ENCODE assay signal across 30 cellular contexts in the genomic region with DNA sequence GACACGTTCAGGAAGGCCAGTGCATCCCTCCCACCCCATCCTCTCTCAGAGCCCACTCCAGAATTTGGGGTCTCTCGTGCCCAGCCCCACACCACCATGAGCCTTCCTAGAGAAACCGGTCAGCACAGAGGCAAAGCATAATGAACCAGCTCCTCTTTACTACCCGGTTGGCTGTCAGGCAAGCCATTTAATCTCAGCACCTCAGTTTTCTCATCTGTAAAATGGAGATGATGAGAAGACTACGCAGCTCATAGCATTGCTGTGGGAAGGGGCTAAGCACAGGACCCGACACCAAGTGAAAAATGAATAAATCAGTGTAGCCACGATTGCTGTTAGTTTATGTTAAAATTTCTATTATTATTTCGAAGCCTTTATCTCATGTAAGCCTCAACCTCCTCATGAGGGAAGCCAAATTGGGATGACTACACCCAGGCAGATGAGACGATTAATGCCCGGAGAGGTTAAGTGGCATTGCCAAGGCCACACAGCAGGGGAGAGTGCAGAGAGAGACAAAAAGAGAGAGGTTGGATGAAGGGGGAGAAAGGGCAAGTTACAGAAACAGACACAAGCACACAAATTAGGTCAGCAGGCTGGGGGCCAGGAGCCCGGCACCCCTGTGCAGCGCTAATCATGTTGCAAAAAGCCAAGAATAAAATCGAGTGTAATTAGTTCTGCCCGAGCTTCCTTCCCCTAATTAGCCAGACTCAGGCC. TPM values are rescaled to one million over a fixed set of nuclear protein-coding genes. Genes with fewer than 3 reads are reported as not detected.
DNase-seq lines count a peak whose midpoint lies in the region; ATAC-seq and TF ChIP-seq lines count a peak whose summit lies in the region.
"Had no signal": no experiment of that assay in that cellular context is flagged by ENCODE, and none has a peak within 500 bp of the region (broad histone marks: within the 10 kb centered on the region; RNA-seq: fewer than 3 reads in every experiment).

No MANE protein-coding gene starts in this region.

- H2BK15ac ChIP-seq in IMR-90 (ENCODE audit: low read depth, low read length), result no peak overlapping the region

- H4K5ac ChIP-seq in IMR-90 (ENCODE audit: low read depth, low read length), result no peak overlapping the region

- H3K9me3 ChIP-seq in IMR-90 (ENCODE audit: control insufficient read depth, insufficient read depth, low read length), result no peaks in the 10 kb centered on the region
- H3K9me3 ChIP-seq: BE2C, heart left ventricle, left lung, SK-N-SH had no signal

- peaks cover 34% of the 10 kb centered on the region for H3K9me1 ChIP-seq in IMR-90 (ENCODE audit: insufficient read depth, low read length)

- no peak overlapping the region for H3K4me3 ChIP-seq in IMR-90 (ENCODE audit: insufficient read depth, low read depth, low read length)
- H3K4me3 ChIP-seq: heart left ventricle, left lung had no signal

- no peak overlapping the region for H3K14ac ChIP-seq in IMR-90 (replicated peaks; ENCODE audit: low read depth, low read length)

- peaks cover 38% of the 10 kb centered on the region for H3K4me1 ChIP-seq in IMR-90 (ENCODE audit: control insufficient read depth, insufficient read depth, low read length)

- WGBS in IMR-90 (ENCODE audit: extremely low coverage in 2 of 2, insufficient read length in 1 of 2), 2 experiments, result 67% methylated on average over 1 of the region's 14 CpGs; no CpG with 5 or more reads in 1 of the 2 experiments

- H4K91ac ChIP-seq in IMR-90 (ENCODE audit: insufficient read depth, low read depth, low read length), result no peak overlapping the region

- H3K18ac ChIP-seq in IMR-90 (ENCODE audit: low read depth, low read length), result no peak overlapping the region

- DNase-seq in Ammon's horn (ENCODE audit: low spot score), result peak; percentile 60
- no peak for DNase-seq in IMR-90
- peak; percentile 63 for DNase-seq in putamen (ENCODE audit: low spot score)
- no peak for DNase-seq in ureter (ENCODE audit: low spot score)
- no peak for DNase-seq in LoVo (ENCODE audit: low spot score)
- DNase-seq in GM19238 (ENCODE audit: insufficient read length, low spot score), result no peak
- DNase-seq: activated B cell treated with CpG ODN at 0.5 μM for 24 hours; activated CD4-positive, alpha-beta T cell treated with anti-CD3 and anti-CD28 coated beads, Interleukin-2, amount 10 ng/mL, durations not matched to agents 7 days and 5 days; activated effector memory CD4-positive, alpha-beta T cell treated with anti-CD3 and anti-CD28 coated beads, Interleukin-2, amount 50 U/mL, for 16 hours; activated naive CD8-positive, alpha-beta T cell treated with anti-CD3 and anti-CD28 coated beads, Interleukin-2, amount 10 ng/mL, durations not matched to agents 7 days and 5 days; activated T-cell treated with anti-CD3 and anti-CD28 coated beads, Interleukin-2, amount 50 U/mL, for 1 hour; BE2C; central memory CD4-positive, alpha-beta T cell; dermis blood vessel endothelial cell; endodermal cell; foreskin fibroblast; HCEC 1CT; islet precursor cell; Kasumi-1; mesenchymal stem cell; NCI-H1436 treated with DMSO at 0.1 percent for 48 hours; NCI-H446; PC-3; SK-N-SH; stimulated activated CD4-positive, alpha-beta T cell treated with anti-CD3 and anti-CD28 coated beads, Interleukin-15, amount 100 ng/mL, for 24 hours; stimulated activated CD4-positive, alpha-beta T cell treated with anti-CD3 and anti-CD28 coated beads, Interleukin-4, amount 100 ng/mL, for 4 hours had no signal

- dilution Hi-C loops in IMR-90 (cut with HindIII; ENCODE audit: low sequenced_read_pairs, unreplicated experiment), result no loop called here

- no TSS peak for BruUV-seq in IMR-90 (replicated peaks; lab: Mats Ljungman, UMichigan)

- no peak for TF ChIP-seq RAD21 in IMR-90 (IDR thresholded peaks at IDR 0.05; ENCODE audit: low read length)

- no peak overlapping the region for H2BK5ac ChIP-seq in IMR-90 (ENCODE audit: low read depth, low read length, poor library complexity, severe bottlenecking)

- TF ChIP-seq CTCF in IMR-90 (conservative IDR thresholded peaks at IDR 0.05; ENCODE audit: low read depth, low read length), result no peak

- H2AFZ ChIP-seq in IMR-90 (replicated peaks; ENCODE audit: low read length, poor library complexity), result no peak overlapping the region

- TF ChIP-seq POLR2A in IMR-90 (IDR thresholded peaks at IDR 0.05; ENCODE audit: low read depth, low read length), result no peak

- H2AK9ac ChIP-seq in IMR-90 (replicated peaks; ENCODE audit: low read depth, low read length, poor library complexity), result no peak overlapping the region

- ATAC-seq in IMR-90 (ENCODE audit: low read depth), result no peak
- ATAC-seq: esophagus mucosa, heart left ventricle, left lung, PC-3 had no signal

- H2BK120ac ChIP-seq in IMR-90 (ENCODE audit: low read depth, low read length), result no peak overlapping the region

- CTCF ChIA-PET in IMR-90 (lab: Yijun Ruan, JAX), result no interaction called here

- POLR2A ChIA-PET in IMR-90 (lab: Charles Lee; ENCODE audit: unreplicated experiment), result no interaction called here

- peaks cover 6% of the 10 kb centered on the region; the same call in 1 of the 2 replicates for H3K36me3 ChIP-seq in IMR-90 (ENCODE audit: control insufficient read depth, insufficient read depth, low read length)
- H3K36me3 ChIP-seq: BE2C, heart left ventricle, left lung had no signal

- intact Hi-C loops in IMR-90 (cut with micrococcal nuclease), result no loop called here

- no peak overlapping the region for H2BK20ac ChIP-seq in IMR-90 (ENCODE audit: low read depth, low read length)

- H2AK5ac ChIP-seq in IMR-90 (ENCODE audit: low read depth, low read length), result no peak overlapping the region

- peaks cover 55 to 97% of the 10 kb centered on the region in 2 experiments for H3K79me1 ChIP-seq in IMR-90 (ENCODE audit: low read depth in 1 of 2, low read length in 2 of 2)

- no peak overlapping the region for H3K9ac ChIP-seq in IMR-90 (ENCODE audit: low read depth, low read length)
- H3K9ac ChIP-seq: SK-N-SH had no signal

- H3K23ac ChIP-seq in IMR-90 (ENCODE audit: low read depth, low read length), result 0 out of 2 replicates have a peak overlapping the region, but pooled peaks have one; percentile 59

- H3K4ac ChIP-seq in IMR-90 (ENCODE audit: low read depth, low read length), result no peak overlapping the region

- H4K20me1 ChIP-seq in IMR-90 (ENCODE audit: insufficient read depth, low read length), result peaks cover 84% of the 10 kb centered on the region

- no peaks in the 10 kb centered on the region for H3K27me3 ChIP-seq in IMR-90 (ENCODE audit: control insufficient read depth, insufficient read depth, low read length)
- H3K27me3 ChIP-seq: BE2C, heart left ventricle, left lung had no signal

- in situ Hi-C loops in IMR-90 (cut with MboI; ENCODE audit: low sequenced_read_pairs), result no loop called here

- no peak overlapping the region for H3K56ac ChIP-seq in IMR-90 (ENCODE audit: extremely low read depth, insufficient read depth, low read length)

- H3K27ac ChIP-seq in IMR-90 (ENCODE audit: insufficient read depth, low read length) (no peak overlapping the region), cingulate gyrus (ENCODE audit: low read depth, low read length) (peak overlapping the region; percentile 21)
- H3K27ac ChIP-seq: left lung had no signal

- no peak overlapping the region for H3K4me2 ChIP-seq in IMR-90 (ENCODE audit: low read depth, low read length)
- H3K4me2 ChIP-seq: SK-N-SH had no signal

- H4K8ac ChIP-seq in IMR-90 (ENCODE audit: low read depth in 2 of 2, low read length in 2 of 2), result no peak overlapping the region

TF ChIP-seq in IMR-90, 13 proteins besides CTCF, POLR2A, EP300 and RAD21:
- TF ChIP-seq BHLHE40 (IDR thresholded peaks at IDR 0.05; ENCODE audit: low read depth, low read length) (no peak), CHD1 (IDR thresholded peaks at IDR 0.05; ENCODE audit: low read depth, low read length) (no peak), MXI1 (IDR thresholded peaks at IDR 0.05; ENCODE audit: borderline replicate concordance, low read depth, low read length) (no peak), MAZ (IDR thresholded peaks at IDR 0.05; ENCODE audit: borderline replicate concordance, low read depth, low read length) (no peak), CEBPB (IDR thresholded peaks at IDR 0.05; ENCODE audit: low read depth, low read length) (no peak), FOS (IDR thresholded peaks at IDR 0.05; ENCODE audit: low read depth, low read length) (no peak), RCOR1 (IDR thresholded peaks at IDR 0.05; ENCODE audit: insufficient replicate concordance, low read length) (no peak), SMC3 (IDR thresholded peaks at IDR 0.05; ENCODE audit: low read depth, low read length) (no peak), RFX5 (IDR thresholded peaks at IDR 0.05; ENCODE audit: low read depth, low read length) (no peak), NFE2L2 (IDR thresholded peaks at IDR 0.05; ENCODE audit: low read depth, low read length) (no peak), MAFK (IDR thresholded peaks at IDR 0.05; ENCODE audit: low read depth, low read length) (no peak)
- TF ChIP-seq, protein P1, sequence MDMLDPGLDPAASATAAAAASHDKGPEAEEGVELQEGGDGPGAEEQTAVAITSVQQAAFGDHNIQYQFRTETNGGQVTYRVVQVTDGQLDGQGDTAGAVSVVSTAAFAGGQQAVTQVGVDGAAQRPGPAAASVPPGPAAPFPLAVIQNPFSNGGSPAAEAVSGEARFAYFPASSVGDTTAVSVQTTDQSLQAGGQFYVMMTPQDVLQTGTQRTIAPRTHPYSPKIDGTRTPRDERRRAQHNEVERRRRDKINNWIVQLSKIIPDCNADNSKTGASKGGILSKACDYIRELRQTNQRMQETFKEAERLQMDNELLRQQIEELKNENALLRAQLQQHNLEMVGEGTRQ (IDR thresholded peaks at IDR 0.05; ENCODE audit: low read depth, low read length), result no peak
- TF ChIP-seq, protein P2, sequence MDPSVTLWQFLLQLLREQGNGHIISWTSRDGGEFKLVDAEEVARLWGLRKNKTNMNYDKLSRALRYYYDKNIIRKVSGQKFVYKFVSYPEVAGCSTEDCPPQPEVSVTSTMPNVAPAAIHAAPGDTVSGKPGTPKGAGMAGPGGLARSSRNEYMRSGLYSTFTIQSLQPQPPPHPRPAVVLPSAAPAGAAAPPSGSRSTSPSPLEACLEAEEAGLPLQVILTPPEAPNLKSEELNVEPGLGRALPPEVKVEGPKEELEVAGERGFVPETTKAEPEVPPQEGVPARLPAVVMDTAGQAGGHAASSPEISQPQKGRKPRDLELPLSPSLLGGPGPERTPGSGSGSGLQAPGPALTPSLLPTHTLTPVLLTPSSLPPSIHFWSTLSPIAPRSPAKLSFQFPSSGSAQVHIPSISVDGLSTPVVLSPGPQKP (IDR thresholded peaks at IDR 0.05; ENCODE audit: borderline replicate concordance, low read depth, low read length), result no peak

RNA-seq across cellular contexts. Expression of a gene that starts 25.7 kb away (rescaled TPM):
- 13.1 and 14.2 TPM in 2 replicates for total RNA-seq in IMR-90 (2012; rRNA removed)
- 71.5 and 75.7 TPM in 2 replicates for polyA plus RNA-seq in IMR-90 (2012; rRNA removed)
- polyA plus RNA-seq in IMR-90 (2012; cell fraction: cytosol; rRNA removed), result 47.3 and 81.5 TPM in 2 replicates
- 36.2 and 50.9 TPM in 2 replicates for polyA plus RNA-seq in IMR-90 (2012; cell fraction: nucleus; rRNA removed; ENCODE audit: low replicate concordance)
- total RNA-seq in ureter, result 68.2 TPM

Comparison
In these comparisons a context has a peak if more than half of its experiments do, and no peak if none do; other contexts are left out.
1. DNase-seq: peak in Ammon's horn (single experiment) and putamen (single experiment); none in IMR-90 (single experiment), ureter (single experiment), LoVo (single experiment) and GM19238 (single experiment).